ENCODE assay signal across 24 cellular contexts in the genomic region with DNA sequence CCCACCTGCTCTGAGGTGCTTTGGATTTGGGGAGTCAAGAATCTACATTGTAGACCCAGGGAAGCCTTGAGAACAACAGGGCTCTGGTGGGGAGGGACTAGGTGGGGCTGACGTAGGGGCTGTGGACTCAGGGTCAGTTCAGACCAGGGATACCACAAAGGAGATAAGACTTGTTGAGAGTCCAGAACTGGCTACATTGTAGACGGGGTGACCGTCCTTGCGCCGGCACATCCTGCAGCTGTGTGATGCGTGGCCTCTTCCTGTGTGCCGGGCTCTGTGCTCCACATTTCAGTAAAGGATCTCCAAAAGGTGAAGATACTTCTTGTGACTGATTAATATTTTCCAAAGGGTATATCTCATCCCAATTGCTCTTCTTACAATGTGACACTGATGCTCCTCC. TPM values are rescaled to one million over a fixed set of nuclear protein-coding genes. Genes with fewer than 3 reads are reported as not detected.
DNase-seq lines count a peak whose midpoint lies in the region; ATAC-seq and TF ChIP-seq lines count a peak whose summit lies in the region.
"Had no signal": no experiment of that assay in that cellular context is flagged by ENCODE, and none has a peak within 500 bp of the region (broad histone marks: within the 10 kb centered on the region; RNA-seq: fewer than 3 reads in every experiment).

No MANE protein-coding gene starts in this region.

- H3K14ac ChIP-seq in neuronal stem cell (ENCODE audit: low read length) = no peak overlapping the region

- peak overlapping the region in 6 of 7 donors; percentile 9 to 78 (median 51) for H3K4me3 Mint-ChIP-seq in CD8-positive, alpha-beta memory T cell
- peak overlapping the region; percentile 15 for H3K4me3 Mint-ChIP-seq in T-helper 17 cell
- no peak overlapping the region; the same call in 2 of the 3 replicates for H3K4me3 Mint-ChIP-seq in GM23338
- no peak overlapping the region for H3K4me3 Mint-ChIP-seq in activated CD4-positive, alpha-beta T cell treated with anti-CD3 and anti-CD28 coated beads for 36 hours
- H3K4me3 Mint-ChIP-seq: activated CD8-positive, alpha-beta T cell treated with anti-CD3 and anti-CD28 coated beads for 36 hours; effector memory CD8-positive, alpha-beta T cell had no signal

- no peaks in the 10 kb centered on the region for H3K4me1 ChIP-seq in CD8-positive, alpha-beta memory T cell (ENCODE audit: insufficient read depth, low read length)
- peaks cover 7 to 14% of the 10 kb centered on the region in 2 donors for H3K4me1 ChIP-seq in neuronal stem cell (ENCODE audit: control insufficient read depth in 2 of 2, insufficient read depth in 1 of 2, low read depth in 1 of 2, low read length in 2 of 2)
- H3K4me1 ChIP-seq in GM23338 (ENCODE audit: insufficient read depth) = peaks cover 19% of the 10 kb centered on the region

- WGBS in neuronal stem cell (ENCODE audit: extremely low coverage in 2 of 2, insufficient read length in 2 of 2, insufficient replicate concordance in 1 of 2), 2 donors = no CpG with 5 or more reads among the region's 7 CpGs

- H2BK12ac ChIP-seq in neuronal stem cell (ENCODE audit: low read length) = no peak overlapping the region

- no peaks in the 10 kb centered on the region for H3K9me3 Mint-ChIP-seq in CD8-positive, alpha-beta memory T cell
- H3K9me3 Mint-ChIP-seq in GM23338 = no peaks in the 10 kb centered on the region
- H3K9me3 Mint-ChIP-seq in activated CD4-positive, alpha-beta T cell treated with anti-CD3 and anti-CD28 coated beads for 36 hours (ENCODE audit: low read depth) = no peaks in the 10 kb centered on the region
- H3K9me3 Mint-ChIP-seq: activated CD8-positive, alpha-beta T cell treated with anti-CD3 and anti-CD28 coated beads for 36 hours; effector memory CD8-positive, alpha-beta T cell had no signal

- POLR2A ChIA-PET in CD8-positive, alpha-beta memory T cell (lab: Charles Lee) = no interaction called here
- POLR2A ChIA-PET in activated CD4-positive, alpha-beta T cell treated with anti-CD3 and anti-CD28 coated beads for 36 hours (lab: Charles Lee) = interaction anchor here (0.6 kb wide), 1 partner anchor 103 kb away, joined by 3 read pairs; no protein-coding TSS in a partner anchor

- peaks cover 11% of the 10 kb centered on the region for H3K79me2 ChIP-seq in GM23338 (replicated peaks; ENCODE audit: insufficient read depth)

- no peaks in the 10 kb centered on the region for H3K36me3 Mint-ChIP-seq in CD8-positive, alpha-beta memory T cell
- peaks cover 5% of the 10 kb centered on the region for H3K36me3 Mint-ChIP-seq in T-helper 17 cell (ENCODE audit: low read depth)
- H3K36me3 Mint-ChIP-seq in GM23338 (ENCODE audit: low read depth) = no peaks in the 10 kb centered on the region
- no peaks in the 10 kb centered on the region for H3K36me3 Mint-ChIP-seq in activated CD4-positive, alpha-beta T cell treated with anti-CD3 and anti-CD28 coated beads for 36 hours (ENCODE audit: low read depth)

- in situ Hi-C loops in ACHN (cut with HindIII; ENCODE audit: low pct_ligation_motif_present, low pct_unique_long_range_greater_than_20kb, low sequenced_read_pairs) = no loop called here

- peak overlapping the region; percentile 53 for H2AK5ac ChIP-seq in neuronal stem cell (ENCODE audit: low read depth, low read length)

- H3K4me2 ChIP-seq in neuronal stem cell (ENCODE audit: insufficient read depth, low read length, poor library complexity, severe bottlenecking) (no peak overlapping the region), GM23338 (no peak overlapping the region)

- peaks cover 29 to 30% of the 10 kb centered on the region in 2 donors for H3K27me3 Mint-ChIP-seq in CD8-positive, alpha-beta memory T cell
- peaks cover 32% of the 10 kb centered on the region for H3K27me3 Mint-ChIP-seq in T-helper 17 cell
- H3K27me3 Mint-ChIP-seq in GM23338 (ENCODE audit: insufficient read depth, low read depth, poor library complexity) = peaks cover 22% of the 10 kb centered on the region
- H3K27me3 Mint-ChIP-seq in activated CD4-positive, alpha-beta T cell treated with anti-CD3 and anti-CD28 coated beads for 36 hours = peaks cover 21% of the 10 kb centered on the region

- H4K8ac ChIP-seq in neuronal stem cell (ENCODE audit: low read depth, low read length) = no peak overlapping the region

- no peaks in the 10 kb centered on the region for H3K36me3 ChIP-seq in CD8-positive, alpha-beta memory T cell (ENCODE audit: insufficient read depth, low read length)
- H3K36me3 ChIP-seq in neuronal stem cell (replicated peaks in 1 of 2; ENCODE audit: control insufficient read depth in 2 of 2, insufficient read depth in 2 of 2, low read length in 2 of 2) (peaks cover under 1 to 8% of the 10 kb centered on the region in 2 donors), GM23338 (ENCODE audit: insufficient read depth) (no peaks in the 10 kb centered on the region)
- H3K36me3 ChIP-seq: esophagus muscularis mucosa had no signal

- no peak overlapping the region for H3K27ac Mint-ChIP-seq in CD8-positive, alpha-beta memory T cell
- H3K27ac Mint-ChIP-seq in T-helper 17 cell = no peak overlapping the region
- no peak overlapping the region for H3K27ac Mint-ChIP-seq in GM23338
- H3K27ac Mint-ChIP-seq in activated CD4-positive, alpha-beta T cell treated with anti-CD3 and anti-CD28 coated beads for 36 hours = no peak overlapping the region
- H3K27ac Mint-ChIP-seq: activated CD8-positive, alpha-beta T cell treated with anti-CD3 and anti-CD28 coated beads for 36 hours; effector memory CD8-positive, alpha-beta T cell had no signal

- H3K9ac ChIP-seq in neuronal stem cell (ENCODE audit: low read depth, low read length, poor library complexity) = no peak overlapping the region

- ATAC-seq in T-helper 17 cell = no peak
- no peak for ATAC-seq in GM23338
- no peak for ATAC-seq in activated CD4-positive, alpha-beta T cell treated with anti-CD3 and anti-CD28 coated beads for 36 hours
- ATAC-seq: activated CD4-positive, CD25-positive, alpha-beta regulatory T cell treated with anti-CD3 and anti-CD28 coated beads, Interleukin-2, amount 50 U/mL, for 24 hours; activated CD8-positive, alpha-beta T cell treated with anti-CD3 and anti-CD28 coated beads for 36 hours; effector memory CD8-positive, alpha-beta T cell; left cardiac atrium; sciatic nerve had no signal

- peak overlapping the region; percentile 25 for H2BK15ac ChIP-seq in neuronal stem cell (ENCODE audit: low read length)

- no peak overlapping the region for H3K4ac ChIP-seq in neuronal stem cell (ENCODE audit: low read length)

- peak overlapping the region; percentile 30 for H4K91ac ChIP-seq in neuronal stem cell (ENCODE audit: low read depth, low read length, poor library complexity)

- H3K27ac ChIP-seq in CD8-positive, alpha-beta memory T cell (ENCODE audit: low read depth, low read length) = no peak overlapping the region
- peak overlapping the region in 46 of 59 donors; percentile 13 to 86 (median 66) for H3K27ac ChIP-seq in dorsolateral prefrontal cortex
- no peak overlapping the region for H3K27ac ChIP-seq in neuronal stem cell (replicated peaks; ENCODE audit: low read length)
- H3K27ac ChIP-seq in GM23338 (ENCODE audit: low read depth) = no peak overlapping the region

- no peaks in the 10 kb centered on the region for H3K9me2 ChIP-seq in GM23338 (ENCODE audit: insufficient read depth)

- H3K18ac ChIP-seq in neuronal stem cell (ENCODE audit: low read length) = peak overlapping the region; percentile 80

- H2AFZ ChIP-seq in neuronal stem cell (ENCODE audit: low read length) = no peak overlapping the region
- no peak overlapping the region for H2AFZ ChIP-seq in GM23338

- intact Hi-C loops in dorsolateral prefrontal cortex (cut with DNase I) = loop anchor here (10.0 kb wide), 2 partner anchors 51 to 261 kb away; partner anchors contain the start of gene RAB5IF (in 1 of the 2)
- intact Hi-C loops in activated CD4-positive, alpha-beta T cell treated with anti-CD3 and anti-CD28 coated beads for 36 hours (cut with DNase I, micrococcal nuclease) = no loop called here

- H3K23ac ChIP-seq in neuronal stem cell (ENCODE audit: low read depth, low read length, poor library complexity) = peak overlapping the region; percentile 89

- H2BK120ac ChIP-seq in neuronal stem cell (ENCODE audit: low read depth, low read length) = no peak overlapping the region

- H3K79me1 ChIP-seq in neuronal stem cell (ENCODE audit: low read depth, low read length) = peaks cover 12% of the 10 kb centered on the region

- TF ChIP-seq CTCF in dorsolateral prefrontal cortex (IDR thresholded peaks at IDR 0.05 in 54 of 56, conservative IDR thresholded peaks at IDR 0.05 in 2 of 56; ENCODE audit: low read depth in 1 of 56, partially characterized antibody in 56 of 56) (no peak), GM23338 (conservative IDR thresholded peaks at IDR 0.05; ENCODE audit: low read depth in 2 of 2) (no peak)

- H3K27me3 ChIP-seq in CD8-positive, alpha-beta memory T cell (ENCODE audit: insufficient read depth, low read length, poor library complexity, severe bottlenecking) = no peaks in the 10 kb centered on the region
- H3K27me3 ChIP-seq in dorsolateral prefrontal cortex = no peaks in the 10 kb centered on the region
- peaks cover 0 to 23% (median 2%) of the 10 kb centered on the region in 3 experiments for H3K27me3 ChIP-seq in neuronal stem cell (ENCODE audit: control insufficient read depth in 3 of 3, insufficient read depth in 3 of 3, low read depth in 1 of 3, low read length in 3 of 3)
- H3K27me3 ChIP-seq in GM23338 (ENCODE audit: insufficient read depth) = peaks cover 25% of the 10 kb centered on the region
- H3K27me3 ChIP-seq: esophagus muscularis mucosa had no signal

- CTCF ChIA-PET in CD8-positive, alpha-beta memory T cell (lab: Charles Lee) = no interaction called here
- CTCF ChIA-PET in activated CD4-positive, alpha-beta T cell treated with anti-CD3 and anti-CD28 coated beads for 36 hours (lab: Charles Lee) = interaction anchor here (0.9 to 1.0 kb wide), 2 partner anchors 13 to 20 kb away, joined by 3 to 4 read pairs; no protein-coding TSS in a partner anchor

- H3K9me3 ChIP-seq in CD8-positive, alpha-beta memory T cell (ENCODE audit: low read length) = no peaks in the 10 kb centered on the region
- no peaks in the 10 kb centered on the region for H3K9me3 ChIP-seq in T-helper 17 cell (ENCODE audit: control insufficient read depth, low read length, poor library complexity, severe bottlenecking)
- no peaks in the 10 kb centered on the region for H3K9me3 ChIP-seq in neuronal stem cell (replicated peaks in 1 of 2; ENCODE audit: control insufficient read depth in 2 of 2, insufficient read depth in 1 of 2, low read depth in 1 of 2, low read length in 2 of 2)
- H3K9me3 ChIP-seq: esophagus muscularis mucosa had no signal

- H3F3A ChIP-seq in GM23338 (replicated peaks; ENCODE audit: low read depth) = no peaks in the 10 kb centered on the region

- no peak overlapping the region for H3K4me3 ChIP-seq in CD8-positive, alpha-beta memory T cell (ENCODE audit: low read length)
- H3K4me3 ChIP-seq in dorsolateral prefrontal cortex (no peak overlapping the region), neuronal stem cell (ENCODE audit: low read length in 2 of 2) (no peak overlapping the region), GM23338 (no peak overlapping the region)
- H3K4me3 ChIP-seq: esophagus muscularis mucosa had no signal

- peaks cover 5% of the 10 kb centered on the region; the same call in 1 of the 2 replicates for H4K20me1 ChIP-seq in GM23338 (replicated peaks; ENCODE audit: insufficient read depth)

- no peak for DNase-seq in CD8-positive, alpha-beta memory T cell
- DNase-seq in T-helper 17 cell (no peak), dorsolateral prefrontal cortex (no peak), neuronal stem cell (ENCODE audit: low spot score) (no peak), NCI-H2227 treated with DMSO at 0.1 percent for 48 hours (lab: John Stamatoyannopoulos, UW) (no peak), GM23338 (ENCODE audit: low spot score) (no peak), ACHN (no peak)
- DNase-seq in activated CD4-positive, alpha-beta T cell treated with anti-CD3 and anti-CD28 coated beads for 36 hours = no peak
- DNase-seq: activated CD8-positive, alpha-beta T cell treated with anti-CD3 and anti-CD28 coated beads for 36 hours; activated gamma-delta T cell treated with Interleukin-2 at 50 U/mL for 16 hours; activated T-cell treated with anti-CD3 and anti-CD28 coated beads for 4 hours; effector memory CD8-positive, alpha-beta T cell; foreskin melanocyte; GF-D8; left cardiac atrium; NCI-H1694 treated with DMSO at 0.1 percent for 48 hours; NCI-H69; stimulated activated naive CD4-positive, alpha-beta T cell treated with Interleukin-2 at 50 U/mL for 16 hours had no signal

- H2BK5ac ChIP-seq in neuronal stem cell (ENCODE audit: low read length) = no peak overlapping the region

- H3K4me1 Mint-ChIP-seq in CD8-positive, alpha-beta memory T cell = peaks cover 0 to 16% (median 3%) of the 10 kb centered on the region in 3 donors
- H3K4me1 Mint-ChIP-seq in T-helper 17 cell (peaks cover 6% of the 10 kb centered on the region), GM23338 (peaks cover 23% of the 10 kb centered on the region)
- H3K4me1 Mint-ChIP-seq in activated CD4-positive, alpha-beta T cell treated with anti-CD3 and anti-CD28 coated beads for 36 hours = peaks cover 5% of the 10 kb centered on the region

RNA-seq across cellular contexts. Expression of gene TLDC2, which starts 9.8 kb away (rescaled TPM):
- not detected for total RNA-seq in CD8-positive, alpha-beta memory T cell
- polyA plus RNA-seq in CD8-positive, alpha-beta memory T cell = 0.29 TPM
- not detected for total RNA-seq in T-helper 17 cell
- under 1 TPM in 4 of 120 experiments, not detected in 116; 0.32 to 0.57 (median 0.38) TPM for total RNA-seq in dorsolateral prefrontal cortex
- 0.99 TPM for polyA plus RNA-seq in neuronal stem cell (2013, experiment 1 of 2)
- polyA plus RNA-seq in neuronal stem cell (2013, experiment 2 of 2) = 1.00 TPM
- total RNA-seq in GM23338 (2014; rRNA removed; shearing (Covaris generic)) = 0.38 and 0.85 TPM in 2 replicates
- polyA plus RNA-seq in GM23338 (2016; fragmentation: Nextera tagmentation; extraction: Ambion mirVana) = 0.16 and 0.28 TPM in 2 replicates
- total RNA-seq in activated CD4-positive, alpha-beta T cell treated with anti-CD3 and anti-CD28 coated beads for 36 hours = not detected
- total RNA-seq: activated CD8-positive, alpha-beta T cell treated with anti-CD3 and anti-CD28 coated beads for 36 hours; LHCN-M2; mesenteric fat pad had no signal
- polyA plus RNA-seq: neural cell had no signal

Comparison
In these comparisons a context has a peak if more than half of its experiments do, and no peak if none do; other contexts are left out.
1. H3K27ac ChIP-seq: peak in dorsolateral prefrontal cortex (46 of 59); none in CD8-positive, alpha-beta memory T cell (single experiment), neuronal stem cell (single experiment) and GM23338 (single experiment).
2. H3K4me3 Mint-ChIP-seq: peak in CD8-positive, alpha-beta memory T cell (6 of 7) and T-helper 17 cell (single experiment); none in GM23338 (single experiment) and activated CD4-positive, alpha-beta T cell treated with anti-CD3 and anti-CD28 coated beads for 36 hours (single experiment).
3. intact Hi-C loops: an anchor here in dorsolateral prefrontal cortex (10.0 kb wide); none called in activated CD4-positive, alpha-beta T cell treated with anti-CD3 and anti-CD28 coated beads for 36 hours.